ENCODE assay signal across 25 cellular contexts in the genomic region with DNA sequence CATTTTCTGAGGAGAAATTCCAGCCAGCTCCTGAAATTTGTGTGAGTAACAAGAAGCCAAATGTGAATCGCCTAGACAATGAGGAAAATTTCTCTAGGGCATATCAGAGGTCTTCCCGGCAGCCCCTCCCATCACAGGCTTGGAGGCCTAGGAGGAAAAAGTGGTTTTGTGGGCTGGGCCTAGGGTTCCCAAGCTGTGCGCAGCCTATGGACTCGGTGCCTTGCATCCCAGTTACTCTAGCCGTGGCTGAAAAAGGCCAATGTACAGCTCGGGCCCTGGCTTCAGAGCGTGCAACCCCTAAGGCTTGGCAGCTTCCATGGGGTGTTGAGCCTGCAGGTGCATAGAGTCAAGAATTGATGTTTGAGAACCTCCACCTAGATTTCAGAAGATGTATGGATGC.
DNase-seq lines count a peak whose midpoint lies in the region; ATAC-seq, FAIRE-seq and TF ChIP-seq lines count a peak whose summit lies in the region.
"Had no signal": no experiment of that assay in that cellular context is flagged by ENCODE, and none has a peak within 500 bp of the region (broad histone marks: within the 10 kb centered on the region; RNA-seq: fewer than 3 reads in every experiment).

No MANE protein-coding gene starts in this region.

- H3K9me3 ChIP-seq in HEK293 (ENCODE audit: control insufficient read depth, insufficient read depth, low read depth, low read length) (no peaks in the 10 kb centered on the region), kidney (ENCODE audit: control insufficient read depth in 1 of 2, low read length in 2 of 2) (no peaks in the 10 kb centered on the region), upper lobe of right lung (no peaks in the 10 kb centered on the region)
- H3K9me3 ChIP-seq: BE2C had no signal

- POLR2A ChIA-PET in HEK293 (lab: Yijun Ruan, JAX) = no interaction called here

- CTCF ChIA-PET in HEK293 (lab: Yijun Ruan, JAX) = no interaction called here

- DNase-seq in kidney = peak; percentile 30
- DNase-seq in upper lobe of right lung = peak; percentile 15
- no peak for DNase-seq in germinal center (ENCODE audit: low spot score)
- DNase-seq: 8988T; ACHN; BE2C; C1 segment of cervical spinal cord; CD4-positive, alpha-beta memory T cell; CD4-positive, CD25-positive, alpha-beta regulatory T cell; CD8-positive, alpha-beta memory T cell; COR-L47; DMS 273 treated with DMSO at 0.1 percent for 48 hours; DMS153; DMS53; DMS79; DND-41; EL; GDM1 had no signal

- TF ChIP-seq CTCF in HEK293 (tag by site-specific recombination; IDR thresholded peaks at IDR 0.05) (no peak), kidney (IDR thresholded peaks at IDR 0.05; ENCODE audit: borderline replicate concordance, extremely low read depth, insufficient read depth) (no peak), upper lobe of right lung (IDR thresholded peaks at IDR 0.05) (no peak)

- ATAC-seq in upper lobe of right lung (no peak), HG02970 (IDR thresholded peaks at IDR 0.05; ENCODE audit: low FRiP score, unreplicated experiment) (no peak)
- ATAC-seq: GM12878 had no signal

- no peaks in the 10 kb centered on the region for H3K27me3 ChIP-seq in upper lobe of right lung
- H3K27me3 ChIP-seq: BE2C, BLaER1 had no signal

- H3K4me1 ChIP-seq in HEK293 (ENCODE audit: control insufficient read depth, insufficient read depth, low read length) (no peaks in the 10 kb centered on the region), kidney (ENCODE audit: control insufficient read depth in 1 of 2, insufficient read depth in 1 of 2, low read depth in 1 of 2, low read length in 2 of 2) (no peaks in the 10 kb centered on the region), upper lobe of right lung (no peaks in the 10 kb centered on the region)
- H3K4me1 ChIP-seq: BE2C, BLaER1 had no signal

- intact Hi-C loops in kidney (cut with DNase I) = no loop called here
- intact Hi-C loops in upper lobe of right lung (cut with DNase I) = no loop called here

- H3K27ac ChIP-seq in HEK293 (ENCODE audit: extremely low read depth, low read depth, low read length) = no peak overlapping the region
- H3K27ac ChIP-seq in kidney (ENCODE audit: low read depth in 2 of 2, low read length in 2 of 2) = no peak overlapping the region
- no peak overlapping the region for H3K27ac ChIP-seq in upper lobe of right lung
- H3K27ac ChIP-seq: BLaER1 had no signal

- H3K4me3 ChIP-seq in HEK293 (ENCODE audit: low read depth, low read length) = no peak overlapping the region
- H3K4me3 ChIP-seq in kidney (ENCODE audit: low read length in 2 of 2) = no peak overlapping the region
- no peak overlapping the region for H3K4me3 ChIP-seq in upper lobe of right lung
- H3K4me3 ChIP-seq: BLaER1, GM12878 had no signal

- H3K9ac ChIP-seq in kidney (ENCODE audit: low read length in 2 of 2) = no peak overlapping the region
- H3K9ac ChIP-seq: BLaER1 had no signal

- FAIRE-seq in kidney (lab: Jason Lieb, UNC) = no peak
- FAIRE-seq: A204.1, GM12878, GM12892, GM18507 had no signal

- H3K36me3 ChIP-seq in HEK293 (ENCODE audit: control insufficient read depth in 2 of 2, insufficient read depth in 1 of 2, low read length in 2 of 2) = no peaks in the 10 kb centered on the region
- H3K36me3 ChIP-seq in kidney (ENCODE audit: control insufficient read depth in 1 of 2, insufficient read depth in 2 of 2, low read length in 2 of 2) = no peaks in the 10 kb centered on the region
- H3K36me3 ChIP-seq in upper lobe of right lung = no peaks in the 10 kb centered on the region
- H3K36me3 ChIP-seq: BE2C, BLaER1 had no signal

TF ChIP-seq in HEK293, 187 proteins besides CTCF, POLR2A, EP300 and RAD21:
- peak; percentile 73 for TF ChIP-seq ZNF585B (tag by site-specific recombination; IDR thresholded peaks at IDR 0.05)
- TF ChIP-seq ZNF555 (tag by site-specific recombination; conservative IDR thresholded peaks at IDR 0.05) = no peak
TF ChIP-seq in HEK293: peak in this region for 1.
